ENCODE assay signal across 7 cellular contexts in genomic region chr10:5283305-5284158, GRCh38.
DNase-seq lines count a peak whose midpoint lies in the region; TF ChIP-seq lines count a peak whose summit lies in the region.

No MANE protein-coding gene starts in this region.

- H3K27me3 ChIP-seq in HAP-1 (ENCODE audit: low read depth) = no peaks in the 10 kb centered on the region
- peaks cover 16% of the 10 kb centered on the region for H3K27me3 ChIP-seq in WERI-Rb-1 (ENCODE audit: insufficient read depth, low read depth, severe bottlenecking)
- H3K27me3 ChIP-seq in stomach = no peaks in the 10 kb centered on the region

- no peaks in the 10 kb centered on the region for H3K36me3 ChIP-seq in HAP-1 (replicated peaks)
- H3K36me3 ChIP-seq in WERI-Rb-1 = no peaks in the 10 kb centered on the region
- H3K36me3 ChIP-seq in stomach = no peaks in the 10 kb centered on the region

- H3K4me1 Mint-ChIP-seq in dendritic cell treated with granulocyte-macrophage colony-stimulating factor and Interleukin-4, amounts not matched to agents 40 ng/mL and 50 ng/mL, for 4 days (ENCODE audit: low read depth) = peaks cover 51% of the 10 kb centered on the region

- H3K36me3 Mint-ChIP-seq in dendritic cell treated with granulocyte-macrophage colony-stimulating factor and Interleukin-4, amounts not matched to agents 40 ng/mL and 50 ng/mL, for 4 days (ENCODE audit: low read depth) = no peaks in the 10 kb centered on the region

- TF ChIP-seq EP300 in stomach (IDR thresholded peaks at IDR 0.05) = no peak

- H3K9me3 Mint-ChIP-seq in dendritic cell treated with granulocyte-macrophage colony-stimulating factor and Interleukin-4, amounts not matched to agents 40 ng/mL and 50 ng/mL, for 4 days = no peaks in the 10 kb centered on the region

- no peak overlapping the region for H3K27ac ChIP-seq in WERI-Rb-1
- no peak overlapping the region for H3K27ac ChIP-seq in stomach

- H3K9me3 ChIP-seq in HAP-1 (no peaks in the 10 kb centered on the region), WERI-Rb-1 (ENCODE audit: severe bottlenecking) (no peaks in the 10 kb centered on the region), stomach (no peaks in the 10 kb centered on the region)

- H3K4me1 ChIP-seq in HAP-1 (no peaks in the 10 kb centered on the region), stomach (peaks cover 3 to 17% (median 10%) of the 10 kb centered on the region in 4 donors)

- TF ChIP-seq CTCF in GM12865 (IDR thresholded peaks at IDR 0.05; ENCODE audit: insufficient read depth, low read depth, low read length, missing control alignments) = peak; percentile 57
- peak; percentile 57 for TF ChIP-seq CTCF in NB4 (IDR thresholded peaks at IDR 0.05; ENCODE audit: low read depth, low read length)
- TF ChIP-seq CTCF in WERI-Rb-1 (IDR thresholded peaks at IDR 0.05; ENCODE audit: low read depth, low read length) = peak; percentile 54
- peak in 1 of 3 donors; percentile 6 for TF ChIP-seq CTCF in lower leg skin (IDR thresholded peaks at IDR 0.05)
- TF ChIP-seq CTCF in stomach (IDR thresholded peaks at IDR 0.05) = peak in 5 of 7 experiments; percentile 48 to 89 (median 64)

- 50 to 53% methylated on average over 14 of the region's 14 CpGs for WGBS in lower leg skin, 2 donors
- 29 to 48% (median 37%) methylated on average over 14 of the region's 14 CpGs for WGBS in stomach, 5 donors

- H3K27ac Mint-ChIP-seq in dendritic cell treated with granulocyte-macrophage colony-stimulating factor and Interleukin-4, amounts not matched to agents 40 ng/mL and 50 ng/mL, for 4 days = peak overlapping the region; percentile 86

- H3K4me3 Mint-ChIP-seq in dendritic cell treated with granulocyte-macrophage colony-stimulating factor and Interleukin-4, amounts not matched to agents 40 ng/mL and 50 ng/mL, for 4 days = no peak overlapping the region

- no peak overlapping the region for H3K4me3 ChIP-seq in GM12865 (ENCODE audit: low read depth, low read length)
- no peak overlapping the region for H3K4me3 ChIP-seq in HAP-1
- no peak overlapping the region for H3K4me3 ChIP-seq in NB4 (ENCODE audit: low read depth, low read length)
- H3K4me3 ChIP-seq in WERI-Rb-1 (ENCODE audit: low read depth, low read length) = no peak overlapping the region
- no peak overlapping the region for H3K4me3 ChIP-seq in lower leg skin (ENCODE audit: low read depth, poor library complexity, severe bottlenecking)
- H3K4me3 ChIP-seq in stomach = no peak overlapping the region

- DNase-seq in GM12865 (ENCODE audit: low read depth) (peak; percentile 65), HAP-1 (ENCODE audit: low spot score in 2 of 2) (peak; percentile 51 to 73), NB4 (ENCODE audit: low read depth) (peak; percentile 74), WERI-Rb-1 (peak; percentile 30), lower leg skin (ENCODE audit: low spot score in 2 of 2) (peak; percentile 59 to 85), stomach (peak; percentile 76)

- in situ Hi-C loops in HAP-1 (cut with MboI; ENCODE audit: low sequenced_read_pairs) = loop anchor here (10.0 kb wide), 3 partner anchors 189 to 439 kb away; partner anchors contain the start of gene AKR1C3

- TF ChIP-seq POLR2A in NB4 (IDR thresholded peaks at IDR 0.05; ENCODE audit: extremely low read depth, insufficient read length) (no peak), lower leg skin (IDR thresholded peaks at IDR 0.05) (no peak), stomach (IDR thresholded peaks at IDR 0.05) (no peak)

- H3K27me3 Mint-ChIP-seq in dendritic cell treated with granulocyte-macrophage colony-stimulating factor and Interleukin-4, amounts not matched to agents 40 ng/mL and 50 ng/mL, for 4 days = peaks cover 3% of the 10 kb centered on the region

- intact Hi-C loops in dendritic cell treated with granulocyte-macrophage colony-stimulating factor and Interleukin-4, amounts not matched to agents 40 ng/mL and 50 ng/mL, for 4 days (cut with micrococcal nuclease) = loop anchor here (2.0 to 10.0 kb wide), 3 partner anchors 191 to 459 kb away; partner anchors contain the start of genes AKR1C3 and AKR1E2
- intact Hi-C loops in lower leg skin (cut with DNase I; ENCODE audit: low total_unique reads) (loop anchor here (5.0 kb wide), 1 partner anchor 436 kb away; no protein-coding TSS in a partner anchor), stomach (cut with DNase I; ENCODE audit: low total_unique reads) (no loop called here)
